Comparison of ENCODE assay signal across 26 cellular contexts in genomic region chr9:100819980-100820379, GRCh38.
"Had no signal": no experiment of that assay in that cellular context is flagged by ENCODE, and none has a peak within 500 bp of the region (broad histone marks: within the 10 kb centered on the region; RNA-seq: fewer than 3 reads in every experiment).

No MANE protein-coding gene starts in this region.

- H3K36me3 ChIP-seq: colonic mucosa, neutrophil, pancreas, right lobe of liver, thyroid gland, vagina had no signal

- ATAC-seq: left lobe of liver; mucosa of descending colon; pancreas; right lobe of liver; stimulated activated naive CD8-positive, alpha-beta T cell treated with anti-CD3 and anti-CD28 coated beads, Interleukin-15, amount 100 ng/mL, for 72 hours had no signal

- H3K4me1 Mint-ChIP-seq: memory B cell; mesothelial cell of epicardium; naive B cell; nephron; stimulated activated naive CD8-positive, alpha-beta T cell treated with anti-CD3 and anti-CD28 coated beads, Interleukin-15, amount 100 ng/mL, for 72 hours had no signal

- H3K27me3 Mint-ChIP-seq: dendritic cell treated with granulocyte-macrophage colony-stimulating factor and Interleukin-4, amounts not matched to agents 40 ng/mL and 50 ng/mL, for 4 days; memory B cell; naive B cell; progenitor cell of endocrine pancreas; stimulated activated naive CD8-positive, alpha-beta T cell treated with anti-CD3 and anti-CD28 coated beads, Interleukin-15, amount 100 ng/mL, for 72 hours had no signal

- H3K36me3 Mint-ChIP-seq: memory B cell, mesothelial cell of epicardium, naive B cell had no signal

- H3K4me3 Mint-ChIP-seq: dendritic cell treated with granulocyte-macrophage colony-stimulating factor and Interleukin-4, amounts not matched to agents 40 ng/mL and 50 ng/mL, for 4 days; memory B cell; mesothelial cell of epicardium; naive B cell; nephron; stimulated activated naive CD8-positive, alpha-beta T cell treated with anti-CD3 and anti-CD28 coated beads, Interleukin-15, amount 100 ng/mL, for 72 hours had no signal

- H3K9me3 ChIP-seq: colonic mucosa, mucosa of descending colon, neutrophil, pancreas, right lobe of liver, thyroid gland, vagina had no signal

- H3K27me3 ChIP-seq: colonic mucosa, neutrophil, pancreas, right lobe of liver, thyroid gland, vagina had no signal

- H3K27ac Mint-ChIP-seq: dendritic cell treated with granulocyte-macrophage colony-stimulating factor and Interleukin-4, amounts not matched to agents 40 ng/mL and 50 ng/mL, for 4 days; memory B cell; mesothelial cell of epicardium; nephron; progenitor cell of endocrine pancreas; stimulated activated naive CD8-positive, alpha-beta T cell treated with anti-CD3 and anti-CD28 coated beads, Interleukin-15, amount 100 ng/mL, for 72 hours had no signal

- H3K4me3 ChIP-seq: colonic mucosa, lung, mucosa of descending colon, pancreas, right lobe of liver, thyroid gland, vagina had no signal

- DNase-seq: colonic mucosa; effector memory CD4-positive, alpha-beta T cell; hypothalamus; kidney; mucosa of descending colon; naive B cell; pancreas; right lobe of liver; small intestine; stimulated activated CD4-positive, alpha-beta T cell treated with anti-CD3 and anti-CD28 coated beads, Interleukin-12 subunit alpha, Interleukin-12 subunit beta, amount 100 ng/mL, for 4 hours; stimulated activated CD4-positive, alpha-beta T cell treated with anti-CD3 and anti-CD28 coated beads, Interleukin-1b, Interleukin-23, amount 100 ng/mL, for 48 hours; stimulated activated CD4-positive, alpha-beta T cell treated with anti-CD3 and anti-CD28 coated beads, Interleukin-4, amount 100 ng/mL, for 1 hour; stimulated activated CD8-positive, alpha-beta memory T cell treated with anti-CD3 and anti-CD28 coated beads, Interleukin-4, amount 100 ng/mL, for 48 hours; stimulated activated naive CD4-positive, alpha-beta T cell; stimulated activated naive CD8-positive, alpha-beta T cell treated with anti-CD3 and anti-CD28 coated beads, Interleukin-15, amount 100 ng/mL, for 72 hours; thyroid gland; trophoblast cell had no signal

- H3K27ac ChIP-seq: colonic mucosa, neutrophil, pancreas, right lobe of liver, thyroid gland, vagina had no signal

- H3K4me1 ChIP-seq: colonic mucosa, pancreas, right lobe of liver, thyroid gland, vagina had no signal
